In genomic region chr5:92678576-92679105, GRCh38 we compare ENCODE assay signal across 14 cellular contexts.
DNase-seq lines count a peak whose midpoint lies in the region; ATAC-seq and TF ChIP-seq lines count a peak whose summit lies in the region.
"Had no signal": no experiment of that assay in that cellular context is flagged by ENCODE, and none has a peak within 500 bp of the region (broad histone marks: within the 10 kb centered on the region; RNA-seq: fewer than 3 reads in every experiment).

No MANE protein-coding gene starts in this region.

- ATAC-seq in omental fat pad (ENCODE audit: low FRiP score): no peak
- ATAC-seq: activated CD8-positive, alpha-beta T cell treated with anti-CD3 and anti-CD28 coated beads for 36 hours had no signal

- no peaks in the 10 kb centered on the region for H3K27me3 ChIP-seq in MM.1S (replicated peaks; ENCODE audit: insufficient read depth, low read length)

- H3K9me2 ChIP-seq in MM.1S (replicated peaks; ENCODE audit: insufficient read depth, low read length): no peaks in the 10 kb centered on the region

- no peaks in the 10 kb centered on the region for H3K36me3 ChIP-seq in MM.1S (replicated peaks; ENCODE audit: insufficient read depth, low read length)

- H3K27ac ChIP-seq in MM.1S (ENCODE audit: low read length) (no peak overlapping the region), coronary artery (no peak overlapping the region)
- H3K27ac ChIP-seq: epithelial cell of prostate had no signal

- no peak overlapping the region for H3K27ac Mint-ChIP-seq in Calu3 (ENCODE audit: unreplicated experiment)
- H3K27ac Mint-ChIP-seq: activated CD8-positive, alpha-beta T cell treated with anti-CD3 and anti-CD28 coated beads for 36 hours; activated naive CD8-positive, alpha-beta T cell treated with anti-CD3 and anti-CD28 coated beads for 36 hours had no signal

- H4K20me1 ChIP-seq in MM.1S (ENCODE audit: insufficient read depth, low read length): no peaks in the 10 kb centered on the region

- no TSS peak for BruUV-seq in Calu3 (replicated peaks; lab: Mats Ljungman, UMichigan)

- H3K4me3 ChIP-seq in MM.1S (ENCODE audit: low read length) (no peak overlapping the region), coronary artery (no peak overlapping the region)
- H3K4me3 ChIP-seq: lung had no signal

- no peaks in the 10 kb centered on the region for H3K9me3 Mint-ChIP-seq in Calu3 (ENCODE audit: low read depth, unreplicated experiment)
- H3K9me3 Mint-ChIP-seq: activated CD8-positive, alpha-beta T cell treated with anti-CD3 and anti-CD28 coated beads for 36 hours had no signal

- H3K4me2 ChIP-seq in MM.1S (ENCODE audit: low read depth, low read length): no peak overlapping the region

- no peaks in the 10 kb centered on the region for H3K36me3 Mint-ChIP-seq in Calu3 (ENCODE audit: insufficient read depth, unreplicated experiment)
- H3K36me3 Mint-ChIP-seq: activated naive CD8-positive, alpha-beta T cell treated with anti-CD3 and anti-CD28 coated beads for 36 hours had no signal

- peak; percentile 45 for DNase-seq in Calu3
- no peak for DNase-seq in MM.1S
- peak; percentile 20 for DNase-seq in dermis blood vessel endothelial cell
- DNase-seq in myocyte (ENCODE audit: low read depth): peak; percentile 37
- DNase-seq in activated CD4-positive, alpha-beta T cell treated with anti-CD3 and anti-CD28 coated beads for 1 hour: no peak
- DNase-seq in omental fat pad (ENCODE audit: low spot score): no peak
- no peak for DNase-seq in AG08395 (ENCODE audit: low spot score)
- DNase-seq in coronary artery (ENCODE audit: low spot score): no peak
- DNase-seq: activated CD8-positive, alpha-beta T cell treated with anti-CD3 and anti-CD28 coated beads for 36 hours; activated naive CD8-positive, alpha-beta T cell treated with anti-CD3 and anti-CD28 coated beads for 36 hours; NCI-H1694 treated with DMSO at 0.1 percent for 48 hours; small intestine had no signal

- no peaks in the 10 kb centered on the region for H3K9me3 ChIP-seq in MM.1S (replicated peaks; ENCODE audit: insufficient read depth, low read length)

- intact Hi-C loops in Calu3 (cut with micrococcal nuclease; ENCODE audit: unreplicated experiment): loop anchor here (1.0 to 10.0 kb wide), 2 partner anchors 160 to 364 kb away; no protein-coding TSS in a partner anchor

- H3K79me2 ChIP-seq in MM.1S (ENCODE audit: low read length): no peaks in the 10 kb centered on the region

- no peak overlapping the region for H2AFZ ChIP-seq in MM.1S (ENCODE audit: low read length)

- CTCF ChIA-PET in Calu3 (lab: Charles Lee): interaction anchor here (0.7 to 1.0 kb wide), 3 partner anchors 160 to 1123 kb away, joined by 3 to 5 read pairs (median 3); no protein-coding TSS in a partner anchor

- no peaks in the 10 kb centered on the region for H3K4me1 ChIP-seq in MM.1S (ENCODE audit: low read length)

- H3K9ac ChIP-seq in MM.1S (ENCODE audit: low read length): no peak overlapping the region

- no peaks in the 10 kb centered on the region for H3K27me3 Mint-ChIP-seq in Calu3 (ENCODE audit: unreplicated experiment)
- H3K27me3 Mint-ChIP-seq: activated CD8-positive, alpha-beta T cell treated with anti-CD3 and anti-CD28 coated beads for 36 hours; activated naive CD8-positive, alpha-beta T cell treated with anti-CD3 and anti-CD28 coated beads for 36 hours had no signal

- no peaks in the 10 kb centered on the region for H3K4me1 Mint-ChIP-seq in Calu3 (ENCODE audit: low read depth, unreplicated experiment)
- H3K4me1 Mint-ChIP-seq: activated naive CD8-positive, alpha-beta T cell treated with anti-CD3 and anti-CD28 coated beads for 36 hours had no signal

- TF ChIP-seq CTCF in Calu3 (IDR thresholded peaks at IDR 0.05; ENCODE audit: unreplicated experiment): no peak
- TF ChIP-seq CTCF in MM.1S (IDR thresholded peaks at IDR 0.05; ENCODE audit: low read length): 0 out of 2 replicates have a peak, but pooled peaks have one; percentile 10
- no peak for TF ChIP-seq CTCF in omental fat pad (IDR thresholded peaks at IDR 0.05)
- no peak for TF ChIP-seq CTCF in coronary artery (IDR thresholded peaks at IDR 0.05)

- H3K4me3 Mint-ChIP-seq in Calu3 (ENCODE audit: low read depth, unreplicated experiment): no peak overlapping the region
- H3K4me3 Mint-ChIP-seq: activated CD8-positive, alpha-beta T cell treated with anti-CD3 and anti-CD28 coated beads for 36 hours; activated naive CD8-positive, alpha-beta T cell treated with anti-CD3 and anti-CD28 coated beads for 36 hours had no signal

- no peaks in the 10 kb centered on the region for H3F3A ChIP-seq in MM.1S (ENCODE audit: insufficient read depth, low read length)

Comparison
In these comparisons a context has a peak if more than half of its experiments do, and no peak if none do; other contexts are left out.
1. DNase-seq: peak in Calu3 (single experiment), dermis blood vessel endothelial cell (single experiment) and myocyte (single experiment); none in MM.1S (single experiment), activated CD4-positive, alpha-beta T cell treated with anti-CD3 and anti-CD28 coated beads for 1 hour (single experiment), omental fat pad (single experiment), AG08395 (single experiment) and coronary artery (single experiment).